Comparison of ENCODE assay signal across 10 cellular contexts in the genomic region with DNA sequence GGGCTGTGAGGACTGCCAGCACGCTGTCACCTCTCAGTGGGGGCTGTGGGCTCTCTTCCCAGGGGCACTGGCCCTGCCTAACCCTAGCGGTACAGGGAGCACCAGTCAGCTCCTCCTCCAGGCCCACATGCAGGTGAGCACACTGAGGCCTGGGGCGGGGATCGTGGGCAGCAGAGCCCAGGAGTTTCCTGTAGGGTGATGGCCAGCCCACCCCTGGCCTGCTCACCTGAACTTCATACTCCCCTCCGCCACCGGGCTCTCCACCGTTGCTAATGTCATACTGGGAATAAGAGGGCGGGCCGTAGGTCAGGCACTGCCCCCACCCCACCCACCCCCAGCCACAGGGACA. TPM values are rescaled to one million over a fixed set of nuclear protein-coding genes. Genes with fewer than 3 reads are reported as not detected.
DNase-seq lines count a peak whose midpoint lies in the region; ATAC-seq and TF ChIP-seq lines count a peak whose summit lies in the region.
"Had no signal": no experiment of that assay in that cellular context is flagged by ENCODE, and none has a peak within 500 bp of the region (broad histone marks: within the 10 kb centered on the region; RNA-seq: fewer than 3 reads in every experiment).

No MANE protein-coding gene starts in this region.

- H3K27me3 Mint-ChIP-seq in T-helper 2 cell treated with Interferon-gamma antibody and Interleukin-4, amounts not matched to agents 5 μg/mL and 100 μg/mL, for 36 hours (ENCODE audit: low read depth): peaks cover 20% of the 10 kb centered on the region

- peak; percentile 22 for ATAC-seq in esophagus mucosa

- no peak for TF ChIP-seq CTCF in AG09309 (IDR thresholded peaks at IDR 0.05; ENCODE audit: control insufficient read depth, insufficient read depth, low read depth, low read length, missing control alignments)
- no peak for TF ChIP-seq CTCF in LNCaP clone FGC (IDR thresholded peaks at IDR 0.05; ENCODE audit: control insufficient read depth, extremely low read depth, insufficient read depth)
- TF ChIP-seq CTCF in osteoblast (IDR thresholded peaks at IDR 0.05; ENCODE audit: extremely low read depth, low read depth, low read length): no peak

- H3K36me3 Mint-ChIP-seq in T-helper 2 cell treated with Interferon-gamma antibody and Interleukin-4, amounts not matched to agents 5 μg/mL and 100 μg/mL, for 36 hours (ENCODE audit: low read depth): no peaks in the 10 kb centered on the region

- no peak overlapping the region for H3K27ac Mint-ChIP-seq in T-helper 2 cell treated with Interferon-gamma antibody and Interleukin-4, amounts not matched to agents 5 μg/mL and 100 μg/mL, for 36 hours
- H3K27ac Mint-ChIP-seq: T-helper 1 cell treated with Interleukin-12 subunit alpha and Interleukin-12 subunit beta and Interleukin-4 antibody, amounts not matched to agents 30 μg/mL and 1 μg/mL, for 36 hours had no signal

- DNase-seq in AG09309 (ENCODE audit: low read depth) (no peak), LNCaP clone FGC (ENCODE audit: low read depth) (no peak), osteoblast (ENCODE audit: insufficient read length, low spot score, missing footprints) (no peak), kidney tubule cell (ENCODE audit: low spot score) (no peak), dermis blood vessel endothelial cell (no peak), OCI-M2 (lab: John Stamatoyannopoulos, UW; ENCODE audit: unreplicated experiment) (no peak)
- no peak for DNase-seq in T-helper 2 cell treated with Interferon-gamma antibody and Interleukin-4, amounts not matched to agents 5 μg/mL and 100 μg/mL, for 36 hours (ENCODE audit: low spot score)
- DNase-seq: NCI-H1436 treated with DMSO at 0.1 percent for 48 hours had no signal

- H3K4me3 ChIP-seq in AG09309 (ENCODE audit: control insufficient read depth, low read depth, low read length) (peak overlapping the region; percentile 23), LNCaP clone FGC (ENCODE audit: low read depth, low read length) (peak overlapping the region; percentile 44), osteoblast (ENCODE audit: insufficient read depth, low read length) (peak overlapping the region; percentile 25)

- H3K36me3 ChIP-seq in osteoblast (ENCODE audit: insufficient read depth, low read length): no peaks in the 10 kb centered on the region

- H3K4me1 Mint-ChIP-seq in T-helper 2 cell treated with Interferon-gamma antibody and Interleukin-4, amounts not matched to agents 5 μg/mL and 100 μg/mL, for 36 hours (ENCODE audit: low read depth): peaks cover 26% of the 10 kb centered on the region

- no peaks in the 10 kb centered on the region for H4K20me1 ChIP-seq in osteoblast (ENCODE audit: insufficient read depth, low read length)

- peaks cover 6% of the 10 kb centered on the region for H3K27me3 ChIP-seq in osteoblast (ENCODE audit: insufficient read depth, low read length)

- no peaks in the 10 kb centered on the region for H3K79me2 ChIP-seq in osteoblast (ENCODE audit: insufficient read depth, low read length)

- H3K9me3 ChIP-seq in osteoblast (ENCODE audit: low read depth, low read length): no peaks in the 10 kb centered on the region

- H3K27ac ChIP-seq in osteoblast (ENCODE audit: low read depth, low read length): no peak overlapping the region

- H3K4me1 ChIP-seq in osteoblast (ENCODE audit: insufficient read depth, low read length): peaks cover 11% of the 10 kb centered on the region

- H2AFZ ChIP-seq in osteoblast (ENCODE audit: low read length): peak overlapping the region; percentile 70

- no peak overlapping the region for H3K4me3 Mint-ChIP-seq in T-helper 2 cell treated with Interferon-gamma antibody and Interleukin-4, amounts not matched to agents 5 μg/mL and 100 μg/mL, for 36 hours

- H3K4me2 ChIP-seq in osteoblast (ENCODE audit: insufficient read depth, low read length): peak overlapping the region; percentile 84

- no peaks in the 10 kb centered on the region for H3K9me3 Mint-ChIP-seq in T-helper 2 cell treated with Interferon-gamma antibody and Interleukin-4, amounts not matched to agents 5 μg/mL and 100 μg/mL, for 36 hours
- H3K9me3 Mint-ChIP-seq: T-helper 1 cell treated with Interleukin-12 subunit alpha and Interleukin-12 subunit beta and Interleukin-4 antibody, amounts not matched to agents 30 μg/mL and 1 μg/mL, for 36 hours had no signal

RNA-seq across cellular contexts. Expression of gene TREH, which starts 10.0 kb away (rescaled TPM):
- total RNA-seq in esophagus mucosa (0.68 TPM), osteoblast (not detected in 2 replicates), dermis blood vessel endothelial cell (not detected in 2 replicates)
